ENCODE assay signal across 1 cellular context in genomic region chr6:43714311-43715055, GRCh38.
A peak's percentile ranks its signal among the peaks of the same experiment; 100 is the strongest.
TF ChIP-seq lines count a peak whose summit lies in the region.

No MANE protein-coding gene starts in this region.

TF ChIP-seq in K562, 482 proteins besides CTCF, POLR2A, EP300 and RAD21 (continued from another document and continues in another):
- TF ChIP-seq CEBPB (tag; IDR thresholded peaks at IDR 0.05) (peak; percentile 76), ARID1B (IDR thresholded peaks at IDR 0.05) (peak; percentile 81), NEUROD1 (IDR thresholded peaks at IDR 0.05; ENCODE audit: borderline replicate concordance, low read depth, low read length, partially characterized antibody) (peak; percentile 52), CHCHD3 (CRISPR knock-in tag; IDR thresholded peaks at IDR 0.05) (no peak), DDX20 (tag; IDR thresholded peaks at IDR 0.05; ENCODE audit: low read depth) (0 out of 2 replicates have a peak, but pooled peaks have one; percentile 18), GTF2A2 (tag; IDR thresholded peaks at IDR 0.05) (no peak), HNRNPUL1 (IDR thresholded peaks at IDR 0.05; ENCODE audit: low read length) (no peak), HDAC1 (IDR thresholded peaks at IDR 0.05) (0 out of 4 replicates have a peak, but pooled peaks of 1 of the 2 experiments have one; percentile 28), LEF1 (IDR thresholded peaks at IDR 0.05) (peak; percentile 71; the same call in 1 of the 2 replicates), FOSL1 (tag; conservative IDR thresholded peaks at IDR 0.05) (peak; percentile 66), KAT7 (CRISPR knock-in tag; IDR thresholded peaks at IDR 0.05; ENCODE audit: borderline replicate concordance) (no peak), CBX3 (IDR thresholded peaks at IDR 0.05; ENCODE audit: borderline replicate concordance in 1 of 2, low read length in 2 of 2) (no peak), KHSRP (IDR thresholded peaks at IDR 0.05) (no peak), THRB (CRISPR knock-in tag; conservative IDR thresholded peaks at IDR 0.05) (0 out of 2 replicates have a peak, but pooled peaks have one; percentile 61), TAL1 (IDR thresholded peaks at IDR 0.05) (peak; percentile 48), E2F3 (CRISPR knock-in tag; IDR thresholded peaks at IDR 0.05) (0 out of 2 replicates have a peak, but pooled peaks have one; percentile 27), CHAMP1 (IDR thresholded peaks at IDR 0.05) (no peak), ETS2 (tag; IDR thresholded peaks at IDR 0.05; ENCODE audit: borderline replicate concordance, poor library complexity, severe bottlenecking) (no peak), NR2C2 (CRISPR knock-in tag; IDR thresholded peaks at IDR 0.05) (no peak; the same call in 1 of the 2 replicates), NR2C2 (tag; IDR thresholded peaks at IDR 0.05) (peak; percentile 83), XRCC4 (IDR thresholded peaks at IDR 0.05; ENCODE audit: extremely low read depth, insufficient read depth, insufficient read length) (no peak), ZBTB7A (IDR thresholded peaks at IDR 0.05; ENCODE audit: borderline replicate concordance, control insufficient read depth, low read depth, low read length) (0 out of 2 replicates have a peak, but pooled peaks have one; percentile 56), GATA2 (CRISPR knock-in tag; IDR thresholded peaks at IDR 0.05) (peak; percentile 31; the same call in 1 of the 2 replicates), SMARCA4 (IDR thresholded peaks at IDR 0.05) (peak; percentile 73; the same call in 1 of the 2 replicates), MTA3 (IDR thresholded peaks at IDR 0.05; ENCODE audit: borderline replicate concordance) (peak; percentile 59), ARID4B (CRISPR knock-in tag; IDR thresholded peaks at IDR 0.05) (peak; percentile 69), GABPB1 (CRISPR knock-in tag; IDR thresholded peaks at IDR 0.05) (peak; percentile 30; the same call in 1 of the 2 replicates), ZBTB49 (CRISPR knock-in tag; IDR thresholded peaks at IDR 0.05; ENCODE audit: borderline replicate concordance) (no peak), CREBBP (IDR thresholded peaks at IDR 0.05; ENCODE audit: low read depth, low read length) (no peak), ZEB2 (IDR thresholded peaks at IDR 0.05) (peak; percentile 51; the same call in 1 of the 2 replicates), SUPT5H (IDR thresholded peaks at IDR 0.05) (no peak), ZNF589 (CRISPR knock-in tag; IDR thresholded peaks at IDR 0.05; ENCODE audit: low read depth) (peak; percentile 79), NFIX (CRISPR knock-in tag; IDR thresholded peaks at IDR 0.05; ENCODE audit: low read depth) (no peak), ARNT (IDR thresholded peaks at IDR 0.05) (0 out of 4 replicates have a peak, but pooled peaks of 1 of the 2 experiments have one; percentile 29), CREM (IDR thresholded peaks at IDR 0.05; ENCODE audit: low read depth) (0 out of 2 replicates have a peak, but pooled peaks have one; percentile 9), RNF2 (IDR thresholded peaks at IDR 0.05) (peak; percentile 57; the same call in 1 of the 2 replicates), SMARCE1 (IDR thresholded peaks at IDR 0.05) (peak; percentile 70; the same call in 1 of the 2 replicates), NRF1 (conservative IDR thresholded peaks at IDR 0.05 in 1 of 2, IDR thresholded peaks at IDR 0.05 in 1 of 2) (0 out of 4 replicates have a peak, but pooled peaks of 1 of the 2 experiments have one; percentile 29), POLR2AphosphoS5 (IDR thresholded peaks at IDR 0.05; ENCODE audit: control insufficient read depth, insufficient read depth, low read depth, low read length) (no peak), ZNF165 (CRISPR knock-in tag; IDR thresholded peaks at IDR 0.05; ENCODE audit: borderline replicate concordance) (no peak), KDM1A (IDR thresholded peaks at IDR 0.05) (peak in 1 of 2 experiments; percentile 33; a peak in 1 of 4 replicates), TEAD4 (IDR thresholded peaks at IDR 0.05; ENCODE audit: low read length) (peak; percentile 69; the same call in 1 of the 2 replicates), TEAD4 (CRISPR knock-in tag; IDR thresholded peaks at IDR 0.05; ENCODE audit: borderline replicate concordance) (no peak), ZNF253 (CRISPR knock-in tag; conservative IDR thresholded peaks at IDR 0.05) (no peak)
- TF ChIP-seq, protein P1, sequence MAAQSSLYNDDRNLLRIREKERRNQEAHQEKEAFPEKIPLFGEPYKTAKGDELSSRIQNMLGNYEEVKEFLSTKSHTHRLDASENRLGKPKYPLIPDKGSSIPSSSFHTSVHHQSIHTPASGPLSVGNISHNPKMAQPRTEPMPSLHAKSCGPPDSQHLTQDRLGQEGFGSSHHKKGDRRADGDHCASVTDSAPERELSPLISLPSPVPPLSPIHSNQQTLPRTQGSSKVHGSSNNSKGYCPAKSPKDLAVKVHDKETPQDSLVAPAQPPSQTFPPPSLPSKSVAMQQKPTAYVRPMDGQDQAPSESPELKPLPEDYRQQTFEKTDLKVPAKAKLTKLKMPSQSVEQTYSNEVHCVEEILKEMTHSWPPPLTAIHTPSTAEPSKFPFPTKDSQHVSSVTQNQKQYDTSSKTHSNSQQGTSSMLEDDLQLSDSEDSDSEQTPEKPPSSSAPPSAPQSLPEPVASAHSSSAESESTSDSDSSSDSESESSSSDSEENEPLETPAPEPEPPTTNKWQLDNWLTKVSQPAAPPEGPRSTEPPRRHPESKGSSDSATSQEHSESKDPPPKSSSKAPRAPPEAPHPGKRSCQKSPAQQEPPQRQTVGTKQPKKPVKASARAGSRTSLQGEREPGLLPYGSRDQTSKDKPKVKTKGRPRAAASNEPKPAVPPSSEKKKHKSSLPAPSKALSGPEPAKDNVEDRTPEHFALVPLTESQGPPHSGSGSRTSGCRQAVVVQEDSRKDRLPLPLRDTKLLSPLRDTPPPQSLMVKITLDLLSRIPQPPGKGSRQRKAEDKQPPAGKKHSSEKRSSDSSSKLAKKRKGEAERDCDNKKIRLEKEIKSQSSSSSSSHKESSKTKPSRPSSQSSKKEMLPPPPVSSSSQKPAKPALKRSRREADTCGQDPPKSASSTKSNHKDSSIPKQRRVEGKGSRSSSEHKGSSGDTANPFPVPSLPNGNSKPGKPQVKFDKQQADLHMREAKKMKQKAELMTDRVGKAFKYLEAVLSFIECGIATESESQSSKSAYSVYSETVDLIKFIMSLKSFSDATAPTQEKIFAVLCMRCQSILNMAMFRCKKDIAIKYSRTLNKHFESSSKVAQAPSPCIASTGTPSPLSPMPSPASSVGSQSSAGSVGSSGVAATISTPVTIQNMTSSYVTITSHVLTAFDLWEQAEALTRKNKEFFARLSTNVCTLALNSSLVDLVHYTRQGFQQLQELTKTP (IDR thresholded peaks at IDR 0.05; ENCODE audit: low read depth in 1 of 2, partially characterized antibody in 2 of 2): peak in 1 of 2 experiments; percentile 40
- TF ChIP-seq, protein P2, sequence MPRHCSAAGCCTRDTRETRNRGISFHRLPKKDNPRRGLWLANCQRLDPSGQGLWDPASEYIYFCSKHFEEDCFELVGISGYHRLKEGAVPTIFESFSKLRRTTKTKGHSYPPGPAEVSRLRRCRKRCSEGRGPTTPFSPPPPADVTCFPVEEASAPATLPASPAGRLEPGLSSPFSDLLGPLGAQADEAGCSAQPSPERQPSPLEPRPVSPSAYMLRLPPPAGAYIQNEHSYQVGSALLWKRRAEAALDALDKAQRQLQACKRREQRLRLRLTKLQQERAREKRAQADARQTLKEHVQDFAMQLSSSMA (CRISPR knock-in tag; IDR thresholded peaks at IDR 0.05): no peak
- TF ChIP-seq, protein P3, sequence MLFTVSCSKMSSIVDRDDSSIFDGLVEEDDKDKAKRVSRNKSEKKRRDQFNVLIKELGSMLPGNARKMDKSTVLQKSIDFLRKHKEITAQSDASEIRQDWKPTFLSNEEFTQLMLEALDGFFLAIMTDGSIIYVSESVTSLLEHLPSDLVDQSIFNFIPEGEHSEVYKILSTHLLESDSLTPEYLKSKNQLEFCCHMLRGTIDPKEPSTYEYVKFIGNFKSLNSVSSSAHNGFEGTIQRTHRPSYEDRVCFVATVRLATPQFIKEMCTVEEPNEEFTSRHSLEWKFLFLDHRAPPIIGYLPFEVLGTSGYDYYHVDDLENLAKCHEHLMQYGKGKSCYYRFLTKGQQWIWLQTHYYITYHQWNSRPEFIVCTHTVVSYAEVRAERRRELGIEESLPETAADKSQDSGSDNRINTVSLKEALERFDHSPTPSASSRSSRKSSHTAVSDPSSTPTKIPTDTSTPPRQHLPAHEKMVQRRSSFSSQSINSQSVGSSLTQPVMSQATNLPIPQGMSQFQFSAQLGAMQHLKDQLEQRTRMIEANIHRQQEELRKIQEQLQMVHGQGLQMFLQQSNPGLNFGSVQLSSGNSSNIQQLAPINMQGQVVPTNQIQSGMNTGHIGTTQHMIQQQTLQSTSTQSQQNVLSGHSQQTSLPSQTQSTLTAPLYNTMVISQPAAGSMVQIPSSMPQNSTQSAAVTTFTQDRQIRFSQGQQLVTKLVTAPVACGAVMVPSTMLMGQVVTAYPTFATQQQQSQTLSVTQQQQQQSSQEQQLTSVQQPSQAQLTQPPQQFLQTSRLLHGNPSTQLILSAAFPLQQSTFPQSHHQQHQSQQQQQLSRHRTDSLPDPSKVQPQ (CRISPR knock-in tag; IDR thresholded peaks at IDR 0.05; ENCODE audit: borderline replicate concordance): no peak
- TF ChIP-seq, protein P4, sequence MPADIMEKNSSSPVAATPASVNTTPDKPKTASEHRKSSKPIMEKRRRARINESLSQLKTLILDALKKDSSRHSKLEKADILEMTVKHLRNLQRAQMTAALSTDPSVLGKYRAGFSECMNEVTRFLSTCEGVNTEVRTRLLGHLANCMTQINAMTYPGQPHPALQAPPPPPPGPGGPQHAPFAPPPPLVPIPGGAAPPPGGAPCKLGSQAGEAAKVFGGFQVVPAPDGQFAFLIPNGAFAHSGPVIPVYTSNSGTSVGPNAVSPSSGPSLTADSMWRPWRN (IDR thresholded peaks at IDR 0.05; ENCODE audit: low read depth): peak; percentile 42; the same call in 1 of the 2 replicates
